Comparison of ENCODE assay signal across 14 cellular contexts in the genomic region with DNA sequence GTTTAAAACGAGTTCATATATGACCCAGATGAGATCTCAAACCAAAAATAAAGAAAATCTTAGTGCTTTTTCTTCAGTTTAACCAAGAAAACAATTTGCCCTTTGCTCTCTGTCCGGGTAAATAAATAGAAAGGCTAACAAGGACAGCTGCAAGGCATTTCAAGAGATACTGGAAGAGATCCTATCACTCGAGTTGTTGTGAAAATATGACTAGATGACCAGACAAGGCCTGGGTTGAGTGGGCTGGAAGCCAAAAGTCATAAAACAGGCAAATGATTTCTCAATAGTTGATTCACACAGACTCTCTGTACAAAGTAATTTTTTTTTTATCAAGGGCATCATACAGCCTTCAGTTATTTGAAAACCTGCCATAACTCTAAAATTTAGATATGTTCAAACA. TPM values are rescaled to one million over a fixed set of nuclear protein-coding genes. Genes with fewer than 3 reads are reported as not detected.
DNase-seq lines count a peak whose midpoint lies in the region; ATAC-seq and TF ChIP-seq lines count a peak whose summit lies in the region.
"Had no signal": no experiment of that assay in that cellular context is flagged by ENCODE, and none has a peak within 500 bp of the region (broad histone marks: within the 10 kb centered on the region; RNA-seq: fewer than 3 reads in every experiment).

No MANE protein-coding gene starts in this region.

- no peaks in the 10 kb centered on the region for H3K9me3 ChIP-seq in body of pancreas
- H3K9me3 ChIP-seq: BLaER1 treated with 17β-estradiol and CSF1 and Interleukin-3, amounts not matched to agents 10 nM and 100 nM; uterus had no signal

- TF ChIP-seq CTCF in body of pancreas (IDR thresholded peaks at IDR 0.05) = no peak

- H3K36me3 ChIP-seq in body of pancreas (replicated peaks in 1 of 2; ENCODE audit: insufficient read depth in 1 of 2, low read depth in 2 of 2) = no peaks in the 10 kb centered on the region
- H3K36me3 ChIP-seq: BLaER1 treated with 17β-estradiol and CSF1 and Interleukin-3, amounts not matched to agents 10 nM and 100 nM; uterus had no signal

- peak; percentile 40 for ATAC-seq in body of pancreas
- no peak for ATAC-seq in GM21737 (IDR thresholded peaks at IDR 0.05; ENCODE audit: unreplicated experiment)
- ATAC-seq in HG02798 (IDR thresholded peaks at IDR 0.05; ENCODE audit: poor library complexity, unreplicated experiment) = no peak
- no peak for ATAC-seq in activated CD4-positive, CD25-positive, alpha-beta regulatory T cell treated with anti-CD3 and anti-CD28 coated beads, Interleukin-2, amount 50 U/mL, for 24 hours
- ATAC-seq: activated naive CD4-positive, alpha-beta T cell treated with anti-CD3 and anti-CD28 coated beads, Interleukin-2, amount 50 U/mL, for 72 hours; effector memory CD8-positive, alpha-beta T cell had no signal

- no peak overlapping the region for H3K4me3 ChIP-seq in body of pancreas
- H3K4me3 ChIP-seq: BLaER1 treated with 17β-estradiol and CSF1 and Interleukin-3, amounts not matched to agents 10 nM and 100 nM; uterus had no signal

- no peak overlapping the region for H3K27ac ChIP-seq in body of pancreas
- H3K27ac ChIP-seq: BLaER1 treated with 17β-estradiol and CSF1 and Interleukin-3, amounts not matched to agents 10 nM and 100 nM; uterus had no signal

- WGBS in body of pancreas, 2 donors = 9% methylated on average over 3 of the region's 3 CpGs

- peaks cover 17% of the 10 kb centered on the region for H3K4me1 ChIP-seq in body of pancreas
- H3K4me1 ChIP-seq: BLaER1 treated with 17β-estradiol and CSF1 and Interleukin-3, amounts not matched to agents 10 nM and 100 nM; uterus had no signal

- H3K27me3 ChIP-seq in body of pancreas = no peaks in the 10 kb centered on the region
- H3K27me3 ChIP-seq: BLaER1 treated with 17β-estradiol and CSF1 and Interleukin-3, amounts not matched to agents 10 nM and 100 nM; uterus had no signal

- intact Hi-C loops in body of pancreas (cut with DNase I) = no loop called here

- TF ChIP-seq POLR2A in body of pancreas (IDR thresholded peaks at IDR 0.05) = no peak

- DNase-seq in Daoy (ENCODE audit: low read depth) = peak; percentile 18
- DNase-seq in NCI-H2029 treated with DMSO at 0.1 percent for 48 hours (lab: John Stamatoyannopoulos, UW) = peak; percentile 76
- DNase-seq in body of pancreas = peak; percentile 12 to 30 (median 22)
- DNase-seq in non-pigmented ciliary epithelial cell (ENCODE audit: low read depth) = peak; percentile 9
- DNase-seq in germinal center (ENCODE audit: low spot score) = no peak
- DNase-seq: activated CD4-positive, alpha-beta T cell treated with anti-CD3 and anti-CD28 coated beads, Interleukin-2, amount 50 U/mL, for 4 hours; effector memory CD8-positive, alpha-beta T cell; posterior cingulate gyrus had no signal

RNA-seq across cellular contexts. Expression of a gene that starts 55.9 kb away (rescaled TPM):
- total RNA-seq in Daoy (2014; rRNA removed; shearing (Covaris generic)) = 0.11 TPM in 1 of 2 replicates, not detected in the other
- 1 to 10 TPM; 1.8 to 2.0 TPM for total RNA-seq in body of pancreas
- total RNA-seq: activated naive CD4-positive, alpha-beta T cell treated with anti-CD3 and anti-CD28 coated beads, Interleukin-2, amount 50 U/mL, for 72 hours had no signal
